Comparison of ENCODE assay signal across 8 cellular contexts in genomic region chr2:196925768-196926561, GRCh38. TPM values are rescaled to one million over a fixed set of nuclear protein-coding genes. Genes with fewer than 3 reads are reported as not detected.
DNase-seq lines count a peak whose midpoint lies in the region; ATAC-seq, FAIRE-seq and TF ChIP-seq lines count a peak whose summit lies in the region.

No MANE protein-coding gene starts in this region.

- peak overlapping the region; percentile 97 to 99 (median 98) for H3K4me3 ChIP-seq in H1 (ENCODE audit: extremely low read depth in 1 of 4, insufficient read depth in 2 of 4, low read depth in 3 of 4, low read length in 4 of 4)
- H3K4me3 ChIP-seq in mesodermal cell (ENCODE audit: extremely low read depth, insufficient read depth, low read length, poor library complexity, severe bottlenecking), result peak overlapping the region; percentile 97
- peak overlapping the region; percentile 86 to 89 for H3K4me3 ChIP-seq in stomach smooth muscle (ENCODE audit: low read length in 2 of 2)

- peak; percentile 45 for DNase-seq in activated CD4-positive, CD25-positive, alpha-beta regulatory T cell treated with anti-CD3 and anti-CD28 coated beads, Interleukin-2, amount 50 U/mL, for 72 hours
- DNase-seq in activated CD4-positive, CD25-positive, alpha-beta regulatory T cell (lab: John Stamatoyannopoulos, UW), result no peak
- peak; percentile 89 for DNase-seq in NCI-H1105 treated with DMSO at 0.1 percent for 48 hours (lab: John Stamatoyannopoulos, UW)
- DNase-seq in activated CD4-positive, alpha-beta T cell treated with anti-CD3 and anti-CD28 coated beads, Interleukin-2, amount 50 U/mL, for 4 hours, result peak; percentile 21 to 22
- peak in 1 of 2 experiments; percentile 64 for DNase-seq in H1 (ENCODE audit: low read depth in 1 of 2, low spot score in 2 of 2)

- TF ChIP-seq EP300 in H1 (IDR thresholded peaks at IDR 0.05; ENCODE audit: borderline replicate concordance in 1 of 2, low read depth in 2 of 2, low read length in 2 of 2), result no peak

- H4K5ac ChIP-seq in H1 (ENCODE audit: insufficient read length, low read depth, low read length), result peak overlapping the region; percentile 51

- H3K79me2 ChIP-seq in H1 (ENCODE audit: control insufficient read depth in 1 of 2, insufficient read depth in 2 of 2, low read length in 2 of 2), result peaks cover 3 to 53% of the 10 kb centered on the region in 2 experiments; a peak in 3 of 4 replicates

- H3K27me3 ChIP-seq in H1 (replicated peaks in 1 of 4; ENCODE audit: control insufficient read depth in 3 of 4, extremely low read depth in 1 of 4, insufficient read depth in 3 of 4, low read length in 3 of 4) (no peaks in the 10 kb centered on the region), stomach smooth muscle (ENCODE audit: control insufficient read depth in 1 of 2, insufficient read depth in 2 of 2, low read length in 2 of 2) (no peaks in the 10 kb centered on the region)

- ATAC-seq in HG02623 (IDR thresholded peaks at IDR 0.05; ENCODE audit: unreplicated experiment), result peak; percentile 33

- FAIRE-seq in H1 (lab: Jason Lieb, UNC), result no peak

- peak overlapping the region; percentile 64 to 72 for H3K4me2 ChIP-seq in H1 (ENCODE audit: insufficient read depth in 1 of 2, low read depth in 2 of 2, low read length in 2 of 2)

- no peak for TF ChIP-seq RAD21 in H1 (IDR thresholded peaks at IDR 0.05 in 1 of 2, conservative IDR thresholded peaks at IDR 0.05 in 1 of 2; ENCODE audit: low read depth in 2 of 2, low read length in 2 of 2)

- CTCF ChIA-PET in H1 (lab: Charles Lee; ENCODE audit: partially characterized antibody), result interaction anchor here (0.8 to 1.3 kb wide), 2 partner anchors 9 to 82 kb away, joined by 3 read pairs; no protein-coding TSS in a partner anchor

- H3K23me2 ChIP-seq in H1 (ENCODE audit: low read depth, low read length), result peaks cover 10% of the 10 kb centered on the region

- H3K14ac ChIP-seq in H1 (ENCODE audit: insufficient read length), result peak overlapping the region; percentile 18

- peak overlapping the region; percentile 32 for H3K4ac ChIP-seq in H1 (replicated peaks; ENCODE audit: insufficient read length, low read depth, low read length)

- H3K79me1 ChIP-seq in H1 (ENCODE audit: low read depth, low read length), result peaks cover 2% of the 10 kb centered on the region; the same call in 1 of the 2 replicates

- H2BK20ac ChIP-seq in H1 (ENCODE audit: low read length), result no peak overlapping the region

- H2BK15ac ChIP-seq in H1 (ENCODE audit: low read length), result peak overlapping the region; percentile 97; the same call in 1 of the 2 replicates

- WGBS in H1 (ENCODE audit: extremely low coverage in 1 of 2, insufficient coverage in 1 of 2, insufficient read length in 1 of 2, insufficient replicate concordance in 2 of 2, low coverage in 1 of 2, low lambda C conversion rate in 2 of 2, missing lambda C conversion rate in 1 of 2), 2 experiments, result 1% methylated on average over 30 of the region's 37 CpGs; no CpG with 5 or more reads in 1 of the 2 experiments
- WGBS in mesodermal cell (ENCODE audit: insufficient coverage in 2 of 2), 2 experiments, result 0% methylated on average over 21 to 34 of the region's 37 CpGs

- H3K56ac ChIP-seq in H1 (replicated peaks; ENCODE audit: insufficient read length, low read depth, low read length), result peak overlapping the region; percentile 13

- no peak overlapping the region for H2BK120ac ChIP-seq in H1 (replicated peaks; ENCODE audit: low read depth, low read length)

- no peak overlapping the region for H4K91ac ChIP-seq in H1 (replicated peaks; ENCODE audit: insufficient read length, low read length)

- no peak for TF ChIP-seq CTCF in H1 (IDR thresholded peaks at IDR 0.05; ENCODE audit: control extremely low read depth in 1 of 3, insufficient read depth in 1 of 3, low read depth in 1 of 3, low read length in 3 of 3)

- no peak overlapping the region for H3K23ac ChIP-seq in H1 (ENCODE audit: insufficient read length)

- TF ChIP-seq POLR2A in H1 (IDR thresholded peaks at IDR 0.05; ENCODE audit: control extremely low read depth in 1 of 2, low read depth in 2 of 2, low read length in 2 of 2), result no peak; a peak in 1 of 3 replicates

- no peaks in the 10 kb centered on the region for H3K36me3 ChIP-seq in H1 (ENCODE audit: control insufficient read depth in 2 of 4, insufficient read depth in 4 of 4, low read length in 3 of 4)
- no peaks in the 10 kb centered on the region for H3K36me3 ChIP-seq in mesodermal cell (ENCODE audit: control insufficient read depth, insufficient read depth, low read length)
- H3K36me3 ChIP-seq in stomach smooth muscle (ENCODE audit: control insufficient read depth in 2 of 2, insufficient read depth in 2 of 2, low read length in 2 of 2), result no peaks in the 10 kb centered on the region

- H4K20me1 ChIP-seq in H1 (replicated peaks in 1 of 2; ENCODE audit: control insufficient read depth in 1 of 2, insufficient read depth in 2 of 2, low read length in 2 of 2), result peaks cover 0 to 1% of the 10 kb centered on the region in 2 experiments

- H3K4me1 ChIP-seq in H1 (replicated peaks in 1 of 4; ENCODE audit: control insufficient read depth in 3 of 4, insufficient read depth in 4 of 4, low read length in 3 of 4), result no peaks in the 10 kb centered on the region
- peaks cover 6% of the 10 kb centered on the region for H3K4me1 ChIP-seq in mesodermal cell (ENCODE audit: control insufficient read depth, insufficient read depth, low read length, poor library complexity, severe bottlenecking)
- H3K4me1 ChIP-seq in stomach smooth muscle (ENCODE audit: control insufficient read depth, insufficient read depth, low read length), result no peaks in the 10 kb centered on the region

- POLR2A ChIA-PET in H1 (lab: Charles Lee; ENCODE audit: partially characterized antibody), result interaction anchor here (0.7 to 1.0 kb wide), 3 partner anchors 22 to 118 kb away, joined by 3 read pairs; no protein-coding TSS in a partner anchor

- H3K9me3 ChIP-seq in H1 (ENCODE audit: insufficient read depth in 2 of 2, low read depth in 1 of 2, low read length in 1 of 2) (no peaks in the 10 kb centered on the region), mesodermal cell (ENCODE audit: control insufficient read depth, low read length) (no peaks in the 10 kb centered on the region), stomach smooth muscle (ENCODE audit: control insufficient read depth in 2 of 2, low read length in 2 of 2) (no peaks in the 10 kb centered on the region)

- peak overlapping the region; percentile 83 for H3K18ac ChIP-seq in H1 (ENCODE audit: extremely low read depth, low read length)

- H3K9ac ChIP-seq in H1 (replicated peaks in 1 of 4; ENCODE audit: extremely low read depth in 1 of 4, low read depth in 3 of 4, low read length in 3 of 4), result peak overlapping the region; percentile 75 to 91 (median 76)
- peak overlapping the region; percentile 88 to 97 for H3K9ac ChIP-seq in stomach smooth muscle (ENCODE audit: low read length in 2 of 2)

- H2AFZ ChIP-seq in H1 (ENCODE audit: low read length), result peak overlapping the region; percentile 15; the same call in 1 of the 2 replicates

- peak overlapping the region; percentile 68; the same call in 1 of the 2 replicates for H2BK12ac ChIP-seq in H1 (ENCODE audit: low read depth, low read length)

- no peak overlapping the region for H2AK5ac ChIP-seq in H1 (ENCODE audit: low read depth, low read length)

- peak overlapping the region; percentile 76 for H3K27ac ChIP-seq in H1 (ENCODE audit: low read depth, low read length)
- H3K27ac ChIP-seq in mesodermal cell (ENCODE audit: low read depth, low read length, severe bottlenecking), result peak overlapping the region; percentile 91
- H3K27ac ChIP-seq in stomach smooth muscle (ENCODE audit: low read length), result peak overlapping the region; percentile 77

- no peak overlapping the region; the same call in 1 of the 2 replicates for H2BK5ac ChIP-seq in H1 (ENCODE audit: low read depth, low read length)

- peak overlapping the region; percentile 88; the same call in 1 of the 2 replicates for H4K8ac ChIP-seq in H1 (ENCODE audit: extremely low read depth, insufficient read depth, low read length)

TF ChIP-seq in H1, 55 proteins besides CTCF, POLR2A, EP300 and RAD21:
- TF ChIP-seq KDM4A (IDR thresholded peaks at IDR 0.05; ENCODE audit: low read depth, low read length, severe bottlenecking), result peak; percentile 47
- peak; percentile 56; the same call in 1 of the 2 replicates for TF ChIP-seq BACH1 (IDR thresholded peaks at IDR 0.05; ENCODE audit: low read length)
- peak; percentile 24 to 45; a peak in 2 of 4 replicates for TF ChIP-seq SIN3A (conservative IDR thresholded peaks at IDR 0.05 in 1 of 2, IDR thresholded peaks at IDR 0.05 in 1 of 2; ENCODE audit: low read depth in 1 of 2, low read length in 2 of 2)
- TF ChIP-seq, protein P1, sequence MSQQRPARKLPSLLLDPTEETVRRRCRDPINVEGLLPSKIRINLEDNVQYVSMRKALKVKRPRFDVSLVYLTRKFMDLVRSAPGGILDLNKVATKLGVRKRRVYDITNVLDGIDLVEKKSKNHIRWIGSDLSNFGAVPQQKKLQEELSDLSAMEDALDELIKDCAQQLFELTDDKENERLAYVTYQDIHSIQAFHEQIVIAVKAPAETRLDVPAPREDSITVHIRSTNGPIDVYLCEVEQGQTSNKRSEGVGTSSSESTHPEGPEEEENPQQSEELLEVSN (IDR thresholded peaks at IDR 0.05), result 0 out of 2 replicates have a peak, but pooled peaks have one; percentile 19
- TF ChIP-seq, protein P2, sequence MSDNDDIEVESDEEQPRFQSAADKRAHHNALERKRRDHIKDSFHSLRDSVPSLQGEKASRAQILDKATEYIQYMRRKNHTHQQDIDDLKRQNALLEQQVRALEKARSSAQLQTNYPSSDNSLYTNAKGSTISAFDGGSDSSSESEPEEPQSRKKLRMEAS (IDR thresholded peaks at IDR 0.05), result peak; percentile 53
- TF ChIP-seq ASH2L (IDR thresholded peaks at IDR 0.05; ENCODE audit: low read length), result peak; percentile 90
- no peak for TF ChIP-seq GABPA (IDR thresholded peaks at IDR 0.05; ENCODE audit: borderline replicate concordance, insufficient read depth, low read length)
- 0 out of 2 replicates have a peak, but pooled peaks have one; percentile 70 for TF ChIP-seq RBBP5 (IDR thresholded peaks at IDR 0.05; ENCODE audit: borderline replicate concordance, low read depth, low read length)
- TF ChIP-seq GTF2F1 (IDR thresholded peaks at IDR 0.05; ENCODE audit: borderline replicate concordance, low read depth, low read length), result no peak
TF ChIP-seq in H1: peak in this region for 7.

RNA-seq across cellular contexts. Expression of gene PGAP1, which starts 0.5 kb away (rescaled TPM):
- 24.1 and 24.7 TPM in 2 replicates for total RNA-seq in H1 (2021; fragmentation: NEBNext Ultra II Directional; extraction: Animal tissue kit (Norgen Biotek cat#: 25700))
- polyA plus RNA-seq in H1 (2011; rRNA removed), result 7.5 and 8.3 TPM in 2 replicates
- polyA plus RNA-seq in H1 (2011; cell fraction: cytosol; rRNA removed), result 9.2 TPM
- polyA plus RNA-seq in H1 (2011; cell fraction: nucleus; rRNA removed), result 10.5 TPM
- polyA plus RNA-seq in H1 (2012, experiment 1 of 2), result 4.1 to 8.9 TPM (median 5.3 TPM) in 4 replicates
- polyA plus RNA-seq in H1 (2012, experiment 2 of 2), result 0.52 TPM
- polyA plus RNA-seq in H1 (2013, experiment 1 of 2), result 13.6 TPM
- polyA plus RNA-seq in H1 (2013, experiment 2 of 2), result 11.9 TPM
- 22.0 and 32.0 TPM in 2 replicates for polyA minus RNA-seq in H1 (2011; rRNA and poly(A)+ RNA removed)
- 14.6 TPM for polyA minus RNA-seq in H1 (2011; cell fraction: cytosol; rRNA and poly(A)+ RNA removed)
- 40.5 TPM for polyA minus RNA-seq in H1 (2011; cell fraction: nucleus; rRNA and poly(A)+ RNA removed)
- polyA plus RNA-seq in mesodermal cell (2013, experiment 1 of 2), result 22.8 TPM
- polyA plus RNA-seq in mesodermal cell (2013, experiment 2 of 2), result 19.8 TPM

Comparison
In these comparisons a context has a peak if more than half of its experiments do, and no peak if none do; other contexts are left out.
1. DNase-seq: peak in activated CD4-positive, CD25-positive, alpha-beta regulatory T cell treated with anti-CD3 and anti-CD28 coated beads, Interleukin-2, amount 50 U/mL, for 72 hours (single experiment), NCI-H1105 treated with DMSO at 0.1 percent for 48 hours (single experiment) and activated CD4-positive, alpha-beta T cell treated with anti-CD3 and anti-CD28 coated beads, Interleukin-2, amount 50 U/mL, for 4 hours (2 of 2); none in activated CD4-positive, CD25-positive, alpha-beta regulatory T cell (0 of 4).
2. Peak in every context shown above with its lines, with median percentiles within 50 percentile points of each other: H3K27ac ChIP-seq and H3K4me3 ChIP-seq.